In the genomic region with DNA sequence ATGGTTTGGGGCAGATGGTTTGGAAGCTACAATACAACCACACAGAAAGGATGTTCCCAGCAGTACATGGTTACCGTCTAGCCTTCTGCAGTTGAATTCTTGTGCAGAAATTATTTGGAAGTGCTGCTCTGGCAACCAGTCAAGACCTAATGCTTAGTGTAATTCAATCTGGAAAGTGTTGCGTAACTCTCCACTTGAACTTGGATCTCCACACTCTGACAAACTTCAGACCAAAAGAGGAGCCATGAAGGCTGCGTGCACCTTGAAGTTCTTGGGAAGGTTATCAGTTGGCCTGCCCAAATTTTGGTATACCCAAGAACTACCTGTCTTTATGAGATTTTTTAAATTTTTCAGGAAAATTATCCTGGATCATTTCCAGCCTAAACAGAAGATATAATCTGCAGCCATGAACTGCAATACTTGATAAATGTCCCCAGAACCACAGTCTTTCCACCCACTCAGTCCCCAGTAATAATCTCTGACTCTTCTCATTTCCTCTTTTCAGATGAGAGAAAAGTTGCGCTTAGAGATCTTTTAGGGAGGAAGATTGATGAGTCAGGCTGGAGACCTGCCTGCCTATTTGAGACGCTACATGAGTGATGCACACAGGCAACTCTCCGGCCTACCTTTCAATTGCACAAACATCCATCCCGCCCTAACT, we compare ENCODE assay signal across 8 cellular contexts.
DNase-seq lines count a peak whose midpoint lies in the region; ATAC-seq, FAIRE-seq and TF ChIP-seq lines count a peak whose summit lies in the region.

No MANE protein-coding gene starts in this region.

- no peak for TF ChIP-seq CTCF in H1 (IDR thresholded peaks at IDR 0.05; ENCODE audit: control extremely low read depth in 1 of 3, insufficient read depth in 1 of 3, low read depth in 1 of 3, low read length in 3 of 3)
- no peak for TF ChIP-seq CTCF in natural killer cell (IDR thresholded peaks at IDR 0.05)

- no peak for TF ChIP-seq EP300 in H1 (IDR thresholded peaks at IDR 0.05; ENCODE audit: borderline replicate concordance in 1 of 2, low read depth in 2 of 2, low read length in 2 of 2)

- no peak overlapping the region for H2BK5ac ChIP-seq in H1 (ENCODE audit: low read depth, low read length)

- H3K79me1 ChIP-seq in H1 (ENCODE audit: low read depth, low read length) = no peaks in the 10 kb centered on the region

- no peaks in the 10 kb centered on the region for H4K20me1 ChIP-seq in H1 (replicated peaks in 1 of 2; ENCODE audit: control insufficient read depth in 1 of 2, insufficient read depth in 2 of 2, low read length in 2 of 2)

- H3K9me3 Mint-ChIP-seq in natural killer cell = no peaks in the 10 kb centered on the region

- H2BK20ac ChIP-seq in H1 (ENCODE audit: low read length) = no peak overlapping the region

- no peak overlapping the region for H2BK15ac ChIP-seq in H1 (ENCODE audit: low read length)

- no peaks in the 10 kb centered on the region for H3K27me3 Mint-ChIP-seq in natural killer cell (ENCODE audit: low read depth in 2 of 2)

- no peak overlapping the region for H2AK5ac ChIP-seq in H1 (ENCODE audit: low read depth, low read length)

- POLR2A ChIA-PET in H1 (lab: Charles Lee; ENCODE audit: partially characterized antibody) = interaction anchor here (1.8 kb wide), 1 partner anchor 10 kb away, joined by 5 read pairs; no protein-coding TSS in a partner anchor

- TF ChIP-seq POLR2A in H1 (IDR thresholded peaks at IDR 0.05; ENCODE audit: control extremely low read depth in 1 of 2, low read depth in 2 of 2, low read length in 2 of 2) = no peak

- CTCF ChIA-PET in H1 (lab: Charles Lee; ENCODE audit: partially characterized antibody) = interaction anchor here (0.9 to 4.8 kb wide), 3 partner anchors 10 to 30 kb away, joined by 5 to 23 read pairs (median 5); no protein-coding TSS in a partner anchor

- H3K23ac ChIP-seq in H1 (ENCODE audit: insufficient read length) = no peak overlapping the region

- H3K79me2 ChIP-seq in H1 (ENCODE audit: control insufficient read depth in 1 of 2, insufficient read depth in 2 of 2, low read length in 2 of 2) = no peaks in the 10 kb centered on the region

- peak; percentile 92 for ATAC-seq in GM21529 (IDR thresholded peaks at IDR 0.05; ENCODE audit: unreplicated experiment)
- no peak for ATAC-seq in natural killer cell

- no peaks in the 10 kb centered on the region for H3K4me1 ChIP-seq in H1 (replicated peaks in 1 of 4; ENCODE audit: control insufficient read depth in 3 of 4, insufficient read depth in 4 of 4, low read length in 3 of 4)

- H2AFZ ChIP-seq in H1 (ENCODE audit: low read length) = no peak overlapping the region

- H3K9me3 ChIP-seq in H1 (ENCODE audit: insufficient read depth in 2 of 2, low read depth in 1 of 2, low read length in 1 of 2) = no peaks in the 10 kb centered on the region; a peak in 1 of 4 replicates

- H3K36me3 ChIP-seq in H1 (ENCODE audit: control insufficient read depth in 2 of 4, insufficient read depth in 4 of 4, low read length in 3 of 4) = no peaks in the 10 kb centered on the region

- DNase-seq in DMS 273 (lab: John Stamatoyannopoulos, UW; ENCODE audit: unreplicated experiment) (peak; percentile 93), NCI-H1105 (lab: John Stamatoyannopoulos, UW) (peak; percentile 62), H1 (ENCODE audit: low read depth in 1 of 2, low spot score in 2 of 2) (no peak), skeletal muscle cell (ENCODE audit: low read depth) (peak; percentile 89), cortex of kidney (lab: John Stamatoyannopoulos, UW) (no peak), T-helper 2 cell (no peak), natural killer cell (no peak)

- H2BK120ac ChIP-seq in H1 (replicated peaks; ENCODE audit: low read depth, low read length) = no peak overlapping the region

- intact Hi-C loops in natural killer cell (cut with micrococcal nuclease) = no loop called here

- no peak overlapping the region for H3K9ac ChIP-seq in H1 (replicated peaks in 1 of 4; ENCODE audit: extremely low read depth in 1 of 4, low read depth in 3 of 4, low read length in 3 of 4)

- H3K4me3 ChIP-seq in H1 (ENCODE audit: extremely low read depth in 1 of 4, insufficient read depth in 2 of 4, low read depth in 3 of 4, low read length in 4 of 4) (no peak overlapping the region), skeletal muscle cell (ENCODE audit: low read depth, low read length) (no peak overlapping the region)

- H3K27me3 ChIP-seq in H1 (replicated peaks in 1 of 4; ENCODE audit: control insufficient read depth in 3 of 4, extremely low read depth in 1 of 4, insufficient read depth in 3 of 4, low read length in 3 of 4) = no peaks in the 10 kb centered on the region

- TF ChIP-seq RAD21 in H1 (IDR thresholded peaks at IDR 0.05 in 1 of 2, conservative IDR thresholded peaks at IDR 0.05 in 1 of 2; ENCODE audit: low read depth in 2 of 2, low read length in 2 of 2) = no peak

- peaks cover 5 to 7% of the 10 kb centered on the region in 2 donors for H3K4me1 Mint-ChIP-seq in natural killer cell

- no peak overlapping the region for H3K27ac ChIP-seq in H1 (ENCODE audit: low read depth, low read length)

- H4K91ac ChIP-seq in H1 (replicated peaks; ENCODE audit: insufficient read length, low read length) = no peak overlapping the region

- no peak overlapping the region for H3K4me2 ChIP-seq in H1 (ENCODE audit: insufficient read depth in 1 of 2, low read depth in 2 of 2, low read length in 2 of 2)

- WGBS in H1 (ENCODE audit: extremely low coverage in 1 of 2, insufficient coverage in 1 of 2, insufficient read length in 1 of 2, insufficient replicate concordance in 2 of 2, low coverage in 1 of 2, low lambda C conversion rate in 2 of 2, missing lambda C conversion rate in 1 of 2), 2 experiments = 85% methylated on average over 7 of the region's 7 CpGs; no CpG with 5 or more reads in 1 of the 2 experiments

- H2BK12ac ChIP-seq in H1 (ENCODE audit: low read depth, low read length) = no peak overlapping the region

- FAIRE-seq in H1 (lab: Jason Lieb, UNC) = no peak

- no peak overlapping the region for H4K8ac ChIP-seq in H1 (ENCODE audit: extremely low read depth, insufficient read depth, low read length)

- no peak overlapping the region for H3K18ac ChIP-seq in H1 (ENCODE audit: extremely low read depth, low read length)

- no peaks in the 10 kb centered on the region for H3K36me3 Mint-ChIP-seq in natural killer cell

- no peak overlapping the region for H3K56ac ChIP-seq in H1 (replicated peaks; ENCODE audit: insufficient read length, low read depth, low read length)

- H3K14ac ChIP-seq in H1 (ENCODE audit: insufficient read length) = no peak overlapping the region

- no peaks in the 10 kb centered on the region for H3K23me2 ChIP-seq in H1 (ENCODE audit: low read depth, low read length)

- no peak overlapping the region for H4K5ac ChIP-seq in H1 (ENCODE audit: insufficient read length, low read depth, low read length)

- no peak overlapping the region for H3K4me3 Mint-ChIP-seq in natural killer cell

- H3K27ac Mint-ChIP-seq in natural killer cell = no peak overlapping the region

- no peak overlapping the region for H3K4ac ChIP-seq in H1 (replicated peaks; ENCODE audit: insufficient read length, low read depth, low read length)

TF ChIP-seq in H1, 55 proteins besides CTCF, POLR2A, EP300 and RAD21:
- TF ChIP-seq RXRA (IDR thresholded peaks at IDR 0.05; ENCODE audit: insufficient read depth, low read depth, low read length) (no peak), CEBPB (IDR thresholded peaks at IDR 0.05; ENCODE audit: low read depth, low read length) (peak; percentile 97), SUZ12 (IDR thresholded peaks at IDR 0.05; ENCODE audit: low read length) (no peak)

Comparison
In these comparisons a context has a peak if more than half of its experiments do, and no peak if none do; other contexts are left out.
1. DNase-seq: peak in DMS 273 (single experiment), NCI-H1105 (single experiment) and skeletal muscle cell (single experiment); none in H1 (0 of 2), cortex of kidney (single experiment), T-helper 2 cell (0 of 5) and natural killer cell (single experiment).